ENCODE assay signal across 8 cellular contexts in the genomic region with DNA sequence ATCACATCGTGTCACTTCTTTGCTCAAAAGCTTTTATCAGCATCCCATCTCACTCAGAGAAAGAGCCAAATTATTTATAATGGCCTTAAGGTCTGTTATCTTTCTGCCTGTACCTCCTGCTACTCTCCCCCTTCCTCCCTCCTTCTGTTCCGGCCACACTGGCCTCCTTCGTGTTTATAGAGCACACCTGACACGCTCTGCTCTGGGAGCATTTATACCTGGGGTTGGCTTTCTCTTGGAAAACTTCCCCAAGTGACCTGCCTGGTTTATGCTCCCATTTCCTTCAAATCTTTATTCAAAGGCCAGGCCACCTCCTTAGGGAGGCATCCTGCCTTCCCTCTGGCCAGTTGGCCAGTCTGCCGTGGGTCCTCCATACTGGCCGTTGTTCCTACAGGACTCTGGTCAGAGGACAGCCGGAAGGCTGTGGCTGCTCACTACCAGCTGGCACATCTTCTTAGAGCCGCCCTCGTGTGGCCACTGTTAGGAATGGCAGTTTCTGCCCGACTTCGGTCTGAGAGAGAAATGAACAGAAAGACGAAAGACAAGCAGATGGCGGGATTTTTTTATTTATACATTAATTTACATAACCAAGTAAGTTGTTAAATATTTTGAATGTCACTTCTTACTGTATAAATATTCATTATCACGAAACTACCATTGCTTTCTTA.
DNase-seq lines count a peak whose midpoint lies in the region; ATAC-seq and FAIRE-seq lines count a peak whose summit lies in the region.

No MANE protein-coding gene starts in this region.

- FAIRE-seq in A204.1 (lab: Jason Lieb, UNC): peak; percentile 91

- peak; percentile 54 for DNase-seq in NCI-H2107 treated with DMSO at 0.1 percent for 48 hours (lab: John Stamatoyannopoulos, UW; ENCODE audit: unreplicated experiment)
- DNase-seq in activated CD4-positive, alpha-beta T cell treated with anti-CD3 and anti-CD28 coated beads for 1 hour: peak; percentile 11
- DNase-seq in cerebellar cortex (ENCODE audit: low spot score): peak; percentile 68
- DNase-seq in left kidney (ENCODE audit: low read depth, low spot score): peak; percentile 69
- DNase-seq in stimulated activated CD4-positive, alpha-beta T cell treated with anti-CD3 and anti-CD28 coated beads, Interleukin-4, amount 100 ng/mL, for 24 hours: peak; percentile 56

- ATAC-seq in GM18498 (IDR thresholded peaks at IDR 0.05; ENCODE audit: unreplicated experiment) (peak; percentile 95), HG02870 (IDR thresholded peaks at IDR 0.05; ENCODE audit: unreplicated experiment) (peak; percentile 95)

Comparison
In these comparisons a context has a peak if more than half of its experiments do, and no peak if none do; other contexts are left out.
1. Peak in every context shown above with its lines: DNase-seq and ATAC-seq.
2. DNase-seq: peak in every context shown above with its lines; median percentile 69 in left kidney; 68 in cerebellar cortex; 56 in stimulated activated CD4-positive, alpha-beta T cell treated with anti-CD3 and anti-CD28 coated beads, Interleukin-4, amount 100 ng/mL, for 24 hours; 54 in NCI-H2107 treated with DMSO at 0.1 percent for 48 hours; 11 in activated CD4-positive, alpha-beta T cell treated with anti-CD3 and anti-CD28 coated beads for 1 hour.